ENCODE assay signal across 9 cellular contexts in the genomic region with DNA sequence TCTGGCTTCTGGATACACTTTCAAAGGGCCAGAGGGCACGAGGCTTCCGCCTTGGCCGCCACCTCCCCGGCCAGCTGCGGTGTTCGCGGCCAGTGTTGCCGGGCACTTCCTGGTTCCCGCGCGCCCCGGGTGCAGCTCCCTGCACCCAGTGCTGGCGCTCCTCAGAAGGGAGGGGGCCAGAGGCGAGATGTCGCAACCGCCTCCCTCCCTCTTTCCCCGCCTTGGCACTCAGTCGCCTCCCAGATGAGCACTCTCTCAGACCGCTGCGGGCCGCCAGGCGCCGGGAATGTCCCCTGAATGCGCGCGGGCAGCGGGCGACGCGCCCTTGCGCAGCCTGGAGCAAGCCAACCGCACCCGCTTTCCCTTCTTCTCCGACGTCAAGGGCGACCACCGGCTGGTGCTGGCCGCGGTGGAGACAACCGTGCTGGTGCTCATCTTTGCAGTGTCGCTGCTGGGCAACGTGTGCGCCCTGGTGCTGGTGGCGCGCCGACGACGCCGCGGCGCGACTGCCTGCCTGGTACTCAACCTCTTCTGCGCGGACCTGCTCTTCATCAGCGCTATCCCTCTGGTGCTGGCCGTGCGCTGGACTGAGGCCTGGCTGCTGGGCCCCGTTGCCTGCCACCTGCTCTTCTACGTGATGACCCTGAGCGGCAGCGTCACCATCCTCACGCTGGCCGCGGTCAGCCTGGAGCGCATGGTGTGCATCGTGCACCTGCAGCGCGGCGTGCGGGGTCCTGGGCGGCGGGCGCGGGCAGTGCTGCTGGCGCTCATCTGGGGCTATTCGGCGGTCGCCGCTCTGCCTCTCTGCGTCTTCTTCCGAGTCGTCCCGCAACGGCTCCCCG.
DNase-seq lines count a peak whose midpoint lies in the region; TF ChIP-seq lines count a peak whose summit lies in the region.
"Had no signal": no experiment of that assay in that cellular context is flagged by ENCODE, and none has a peak within 500 bp of the region (broad histone marks: within the 10 kb centered on the region; RNA-seq: fewer than 3 reads in every experiment).

A gene (plus strand): TSS at position 231 of the 842 bp plus-strand sequence. CDS start 56 bp downstream, at position 287.

- POLR2A ChIA-PET in GM10248 (lab: Yijun Ruan, JAX), result no interaction called here

- CTCF ChIA-PET in GM10248 (lab: Yijun Ruan, JAX), result interaction anchor here (4.2 kb wide), 1 partner anchor 12 kb away, joined by 21 read pairs; no protein-coding TSS in a partner anchor

- TF ChIP-seq CTCF in GM10248 (IDR thresholded peaks at IDR 0.05; ENCODE audit: control extremely low read depth, extremely low read depth, low read depth, missing control alignments), result no peak

- intact Hi-C loops in head of caudate nucleus (cut with DNase I), result no loop called here

- DNase-seq in EL, result peak; percentile 53
- DNase-seq in NCI-H748 treated with DMSO at 0.1 percent for 48 hours (lab: John Stamatoyannopoulos, UW), result peak; percentile 4
- DNase-seq in head of caudate nucleus, result peak in 36 of 42 donors; percentile 8 to 63 (median 35)
- peak; percentile 42 for DNase-seq in pons (ENCODE audit: low spot score)
- no peak for DNase-seq in epidermal melanocyte (ENCODE audit: insufficient read length, low spot score)
- no peak for DNase-seq in activated naive CD4-positive, alpha-beta T cell (lab: John Stamatoyannopoulos, UW)
- DNase-seq in SIG-M5 treated with dmso at 0.1 percent for 504 hours (lab: John Stamatoyannopoulos, UW; ENCODE audit: unreplicated experiment), result no peak
- no peak for DNase-seq in GM10248 (ENCODE audit: extremely low spot score)
- DNase-seq: stimulated activated naive CD4-positive, alpha-beta T cell treated with Interleukin-2 at 50 U/mL for 16 hours had no signal

Comparison
In these comparisons a context has a peak if more than half of its experiments do, and no peak if none do; other contexts are left out.
1. DNase-seq: peak in EL (single experiment), NCI-H748 treated with DMSO at 0.1 percent for 48 hours (single experiment), head of caudate nucleus (36 of 42) and pons (single experiment); none in epidermal melanocyte (single experiment), activated naive CD4-positive, alpha-beta T cell (0 of 4), SIG-M5 treated with dmso at 0.1 percent for 504 hours (single experiment) and GM10248 (single experiment).